ENCODE assay signal across 8 cellular contexts in the genomic region with DNA sequence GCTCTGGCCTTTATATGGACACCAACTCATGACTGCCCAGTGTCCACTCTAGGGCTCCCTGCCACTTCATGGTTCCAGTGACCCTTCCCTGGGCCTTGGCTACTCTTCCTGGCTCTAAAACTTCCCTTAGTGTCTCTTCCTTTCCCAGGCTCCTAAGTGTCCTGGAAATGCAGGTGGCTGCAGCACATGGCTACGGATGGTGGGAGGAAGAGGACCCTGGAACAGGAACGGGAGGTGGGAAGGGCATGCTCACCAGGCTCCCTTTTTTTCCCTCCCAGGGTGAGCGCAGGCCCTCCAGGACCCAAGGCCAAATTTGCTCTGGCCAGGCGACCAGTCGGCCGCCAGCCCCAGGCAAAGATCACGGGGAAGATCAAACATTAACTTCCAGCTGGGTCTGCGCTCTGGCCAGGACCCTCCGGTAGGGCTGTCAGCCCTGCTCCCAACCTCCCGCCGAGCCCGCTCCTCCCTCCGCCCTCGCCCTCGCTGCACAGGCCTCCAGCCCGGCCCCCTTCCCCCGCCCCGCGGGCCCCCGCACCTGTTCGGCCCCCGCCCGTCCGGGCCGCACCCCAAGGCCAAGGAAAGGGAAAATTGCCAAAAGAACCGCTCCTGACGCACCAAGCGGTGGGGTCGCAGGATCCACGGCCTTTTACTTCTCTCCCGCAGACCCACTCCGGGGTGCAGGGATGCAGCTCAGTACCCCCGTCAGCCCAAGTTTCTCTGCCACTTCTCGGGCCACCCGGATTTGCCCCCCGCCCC. TPM values are rescaled to one million over a fixed set of nuclear protein-coding genes. Genes with fewer than 3 reads are reported as not detected.
DNase-seq lines count a peak whose midpoint lies in the region; TF ChIP-seq lines count a peak whose summit lies in the region.

No MANE protein-coding gene starts in this region.

- no peaks in the 10 kb centered on the region for H3K9me3 Mint-ChIP-seq in HFFc6
- H3K9me3 Mint-ChIP-seq in activated naive CD4-positive, alpha-beta T cell treated with anti-CD3 and anti-CD28 coated beads, Interleukin-2, amount 50 U/mL, for 24 hours: no peaks in the 10 kb centered on the region
- H3K9me3 Mint-ChIP-seq in immature natural killer cell: no peaks in the 10 kb centered on the region

- H3K4me3 Mint-ChIP-seq in HFFc6: peak overlapping the region; percentile 83
- peak overlapping the region; percentile 86 for H3K4me3 Mint-ChIP-seq in activated naive CD4-positive, alpha-beta T cell treated with anti-CD3 and anti-CD28 coated beads, Interleukin-2, amount 50 U/mL, for 24 hours
- peak overlapping the region; percentile 23 to 81 (median 56) for H3K4me3 Mint-ChIP-seq in immature natural killer cell

- no peak for TF ChIP-seq CTCF in HFFc6 (IDR thresholded peaks at IDR 0.05)

- H3K4me1 Mint-ChIP-seq in HFFc6 (ENCODE audit: low read depth) (peaks cover 27% of the 10 kb centered on the region), immature natural killer cell (peaks cover 20 to 29% of the 10 kb centered on the region in 2 donors)
- peaks cover 33% of the 10 kb centered on the region for H3K4me1 Mint-ChIP-seq in activated naive CD4-positive, alpha-beta T cell treated with anti-CD3 and anti-CD28 coated beads, Interleukin-2, amount 50 U/mL, for 24 hours

- no peaks in the 10 kb centered on the region for H3K36me3 Mint-ChIP-seq in HFFc6 (ENCODE audit: low read depth)
- H3K36me3 Mint-ChIP-seq in activated naive CD4-positive, alpha-beta T cell treated with anti-CD3 and anti-CD28 coated beads, Interleukin-2, amount 50 U/mL, for 24 hours: no peaks in the 10 kb centered on the region
- peaks cover 0 to 6% (median 0%) of the 10 kb centered on the region in 3 donors for H3K36me3 Mint-ChIP-seq in immature natural killer cell

- H3K27me3 Mint-ChIP-seq in HFFc6 (ENCODE audit: insufficient read depth): peaks cover 4% of the 10 kb centered on the region
- no peaks in the 10 kb centered on the region for H3K27me3 Mint-ChIP-seq in activated naive CD4-positive, alpha-beta T cell treated with anti-CD3 and anti-CD28 coated beads, Interleukin-2, amount 50 U/mL, for 24 hours
- peaks cover 4 to 14% (median 8%) of the 10 kb centered on the region in 3 donors for H3K27me3 Mint-ChIP-seq in immature natural killer cell (ENCODE audit: low read depth in 3 of 3)

- H3K27ac Mint-ChIP-seq in HFFc6: peak overlapping the region; percentile 74
- H3K27ac Mint-ChIP-seq in activated naive CD4-positive, alpha-beta T cell treated with anti-CD3 and anti-CD28 coated beads, Interleukin-2, amount 50 U/mL, for 24 hours: peak overlapping the region; percentile 86
- no peak overlapping the region for H3K27ac Mint-ChIP-seq in immature natural killer cell

- DNase-seq in HFFc6 (no peak), immature natural killer cell (no peak), AML-193 (lab: John Stamatoyannopoulos, UW) (no peak), NCI-H226 (no peak), COR-L47 (lab: John Stamatoyannopoulos, UW) (no peak), cortex of kidney (lab: John Stamatoyannopoulos, UW) (no peak)
- peak; percentile 34 for DNase-seq in stimulated activated CD4-positive, alpha-beta T cell treated with anti-CD3 and anti-CD28 coated beads, Interleukin-4, amount 100 ng/mL, for 1 hour

RNA-seq across cellular contexts. Expression of a gene that starts 1.0 kb away (rescaled TPM):
- total RNA-seq in HFFc6 (2021; fragmentation: NEBNext Ultra II Directional; extraction: Animal tissue kit (Norgen Biotek cat#: 25700)): 1 to 10 TPM; 6.0 to 8.4 (median 7.1) TPM
- 1 to 10 TPM in 2 of 3 donors, under 1 TPM in 1; 0.71 to 2.4 (median 1.1) TPM for polyA plus RNA-seq in immature natural killer cell

RNA-seq across cellular contexts. Expression of a gene that starts 54.0 kb away (rescaled TPM):
- total RNA-seq in HFFc6 (2021; fragmentation: NEBNext Ultra II Directional; extraction: Animal tissue kit (Norgen Biotek cat#: 25700)): 1 to 10 TPM; 7.3 to 9.9 (median 8.8) TPM
- polyA plus RNA-seq in immature natural killer cell: 1 to 10 TPM in 1 of 3 donors, under 1 TPM in 1, not detected in 1; 0.60 to 5.4 TPM

Comparison
In these comparisons a context has a peak if more than half of its experiments do, and no peak if none do; other contexts are left out.
1. H3K27ac Mint-ChIP-seq: peak in HFFc6 (single experiment) and activated naive CD4-positive, alpha-beta T cell treated with anti-CD3 and anti-CD28 coated beads, Interleukin-2, amount 50 U/mL, for 24 hours (single experiment); none in immature natural killer cell (0 of 6).
2. Peak in every context shown above with its lines, with median percentiles within 50 percentile points of each other: H3K4me3 Mint-ChIP-seq.